ENCODE assay signal across 21 cellular contexts in genomic region chr5:148311516-148311915, GRCh38. TPM values are rescaled to one million over a fixed set of nuclear protein-coding genes. Genes with fewer than 3 reads are reported as not detected.
A peak's percentile ranks its signal among the peaks of the same experiment; 100 is the strongest.
DNase-seq lines count a peak whose midpoint lies in the region; TF ChIP-seq lines count a peak whose summit lies in the region.
"Had no signal": no experiment of that assay in that cellular context is flagged by ENCODE, and none has a peak within 500 bp of the region (broad histone marks: within the 10 kb centered on the region; RNA-seq: fewer than 3 reads in every experiment).

No MANE protein-coding gene starts in this region.

- no TSS peak for BruUV-seq in mammary epithelial cell (replicated peaks; lab: Mats Ljungman, UMichigan)

- DNase-seq in mammary epithelial cell (peak; percentile 40), breast epithelium (ENCODE audit: low spot score in 2 of 2) (no peak), epithelial cell of esophagus (ENCODE audit: low read depth) (peak; percentile 7), kidney epithelial cell (ENCODE audit: low read depth) (peak; percentile 26), retinal pigment epithelial cell (ENCODE audit: low read depth) (peak; percentile 30), GM13977 (ENCODE audit: low spot score) (no peak), NCI-H69 (lab: John Stamatoyannopoulos, UW) (no peak)
- DNase-seq in effector CD4-positive, alpha-beta T cell, result no peak
- DNase-seq: AML-193; CD4-positive, alpha-beta memory T cell; DMS153; DMS79; GDM1 had no signal

- H3K79me2 ChIP-seq in mammary epithelial cell (ENCODE audit: insufficient read depth, low read length), result no peaks in the 10 kb centered on the region

- in situ Hi-C loops in mammary epithelial cell (cut with MboI; ENCODE audit: low sequenced_read_pairs in 2 of 2) (no loop called here), GM13977 (cut with MboI; ENCODE audit: low pct_unique_long_range_greater_than_20kb, low sequenced_read_pairs, unreplicated experiment) (no loop called here)

- H3K4me1 ChIP-seq in mammary epithelial cell (ENCODE audit: insufficient read depth, low read length) (no peaks in the 10 kb centered on the region), breast epithelium (no peaks in the 10 kb centered on the region)
- H3K4me1 ChIP-seq: A549, HAP-1 had no signal

- no peaks in the 10 kb centered on the region for H3K9me3 ChIP-seq in mammary epithelial cell (replicated peaks; ENCODE audit: insufficient read depth, low read length)
- no peaks in the 10 kb centered on the region for H3K9me3 ChIP-seq in breast epithelium
- H3K9me3 ChIP-seq: A549, HAP-1 had no signal

- no peaks in the 10 kb centered on the region for H4K20me1 ChIP-seq in mammary epithelial cell (ENCODE audit: insufficient read depth, low read length)

- no peak overlapping the region for H2AFZ ChIP-seq in mammary epithelial cell (ENCODE audit: low read depth, low read length)

- CTCF ChIA-PET in mammary epithelial cell (lab: Charles Lee; ENCODE audit: low non-redundant PET), result no interaction called here

- dilution Hi-C loops in mammary epithelial cell (cut with HindIII; ENCODE audit: low sequenced_read_pairs), result no loop called here

- TF ChIP-seq POLR2A in breast epithelium (IDR thresholded peaks at IDR 0.05), result no peak

- intact Hi-C loops in mammary epithelial cell (cut with micrococcal nuclease), result no loop called here
- intact Hi-C loops in breast epithelium (cut with DNase I; ENCODE audit: low total_unique reads), result no loop called here

- H3K27ac ChIP-seq in mammary epithelial cell (ENCODE audit: insufficient read depth, low read depth, low read length) (no peak overlapping the region), breast epithelium (no peak overlapping the region)
- H3K27ac ChIP-seq: 22Rv1, A549, C4-2B had no signal

- H3K27me3 ChIP-seq in mammary epithelial cell (ENCODE audit: insufficient read depth, low read length) (no peaks in the 10 kb centered on the region), breast epithelium (no peaks in the 10 kb centered on the region), kidney epithelial cell (ENCODE audit: control insufficient read depth, insufficient read depth, low read length) (no peaks in the 10 kb centered on the region)

- H3K4me3 ChIP-seq in mammary epithelial cell (replicated peaks in 1 of 3; ENCODE audit: insufficient read depth in 1 of 3, low read depth in 2 of 3, low read length in 3 of 3), result no peak overlapping the region
- H3K4me3 ChIP-seq in breast epithelium, result no peak overlapping the region
- H3K4me3 ChIP-seq in epithelial cell of esophagus (ENCODE audit: low read length), result no peak overlapping the region
- no peak overlapping the region for H3K4me3 ChIP-seq in kidney epithelial cell (ENCODE audit: low read depth, low read length)
- no peak overlapping the region for H3K4me3 ChIP-seq in retinal pigment epithelial cell (ENCODE audit: low read length)
- H3K4me3 ChIP-seq: A549, HAP-1 had no signal

- H3K36me3 ChIP-seq in mammary epithelial cell (ENCODE audit: insufficient read depth, low read length), result no peaks in the 10 kb centered on the region
- no peaks in the 10 kb centered on the region for H3K36me3 ChIP-seq in breast epithelium
- H3K36me3 ChIP-seq in kidney epithelial cell (ENCODE audit: control insufficient read depth, insufficient read depth, low read length), result no peaks in the 10 kb centered on the region
- H3K36me3 ChIP-seq: HAP-1 had no signal

- TF ChIP-seq CTCF in mammary epithelial cell (conservative IDR thresholded peaks at IDR 0.05 in 1 of 2, IDR thresholded peaks at IDR 0.05 in 1 of 2; ENCODE audit: extremely low read depth in 1 of 2, insufficient read depth in 1 of 2, low read depth in 1 of 2, low read length in 2 of 2) (no peak), breast epithelium (IDR thresholded peaks at IDR 0.05) (no peak), epithelial cell of esophagus (IDR thresholded peaks at IDR 0.05; ENCODE audit: insufficient read depth, low read depth, low read length, missing control alignments) (no peak), kidney epithelial cell (IDR thresholded peaks at IDR 0.05; ENCODE audit: insufficient read depth, low read length, poor library complexity, severe bottlenecking) (no peak), retinal pigment epithelial cell (conservative IDR thresholded peaks at IDR 0.05; ENCODE audit: low read depth, low read length) (no peak), GM13977 (IDR thresholded peaks at IDR 0.05; ENCODE audit: extremely low read depth, insufficient read depth, missing control alignments) (no peak)

- 51% methylated on average over 4 of the region's 4 CpGs for WGBS in mammary epithelial cell (ENCODE audit: low coverage, missing lambda C conversion rate)

- no peak overlapping the region for H3K9ac ChIP-seq in mammary epithelial cell (ENCODE audit: insufficient read depth, low read length)

- H3K4me2 ChIP-seq in mammary epithelial cell (ENCODE audit: insufficient read depth, low read depth, low read length), result no peak overlapping the region
- H3K4me2 ChIP-seq: A549 had no signal

RNA-seq across cellular contexts. Expression of gene SPINK7, which starts 0.7 kb away (rescaled TPM):
- total RNA-seq in mammary epithelial cell (not detected), breast epithelium (not detected), kidney epithelial cell (not detected in 2 replicates)
- polyA plus RNA-seq in mammary epithelial cell, result not detected
- not detected for polyA minus RNA-seq in mammary epithelial cell
- total RNA-seq: CD4-positive, alpha-beta memory T cell; Daoy; H1; HepG2 had no signal
- polyA plus RNA-seq: A549; BJ; CD4-positive, alpha-beta memory T cell; H1 had no signal

RNA-seq across cellular contexts. Expression of gene SPINK9, which starts 23.8 kb away (rescaled TPM):
- total RNA-seq in mammary epithelial cell (not detected), breast epithelium (not detected), kidney epithelial cell (not detected in 2 replicates)
- polyA plus RNA-seq in mammary epithelial cell, result not detected
- not detected for polyA minus RNA-seq in mammary epithelial cell
- total RNA-seq: CD4-positive, alpha-beta memory T cell; Daoy; H1; HepG2 had no signal
- polyA plus RNA-seq: A549; BJ; CD4-positive, alpha-beta memory T cell; H1; HepG2 had no signal

RNA-seq across cellular contexts. Expression of gene SPINK13, which starts 42.9 kb away (rescaled TPM):
- not detected for total RNA-seq in mammary epithelial cell
- not detected for polyA plus RNA-seq in mammary epithelial cell
- not detected for polyA minus RNA-seq in mammary epithelial cell
- under 1 TPM in 1 of 3 donors, not detected in 2; 0.48 TPM for total RNA-seq in breast epithelium
- total RNA-seq in kidney epithelial cell, result not detected in 2 replicates
- total RNA-seq: CD4-positive, alpha-beta memory T cell; Daoy; H1; HepG2 had no signal
- polyA plus RNA-seq: BJ; CD4-positive, alpha-beta memory T cell; H1; HepG2 had no signal

Comparison
In these comparisons a context has a peak if more than half of its experiments do, and no peak if none do; other contexts are left out.
1. DNase-seq: peak in mammary epithelial cell (single experiment), epithelial cell of esophagus (single experiment), kidney epithelial cell (single experiment) and retinal pigment epithelial cell (single experiment); none in breast epithelium (0 of 2), effector CD4-positive, alpha-beta T cell (single experiment), GM13977 (single experiment) and NCI-H69 (single experiment).